In genomic region chr19:37594064-37594981, GRCh38 we compare ENCODE assay signal across 1 cellular context.
TF ChIP-seq lines count a peak whose summit lies in the region.

Gene ZNF540 (plus strand): TSS chr19:37594876. CDS start chr19:37598448, 3,572 bp downstream.
Gene ZNF571 (minus strand): TSS chr19:37594792. CDS start chr19:37586676, 8,116 bp downstream.

TF ChIP-seq in K562, 482 proteins besides CTCF, POLR2A, EP300 and RAD21 (continued from another document and continues in another):
- TF ChIP-seq THAP12 (CRISPR knock-in tag; IDR thresholded peaks at IDR 0.05) (no peak), RBFOX2 (IDR thresholded peaks at IDR 0.05; ENCODE audit: low read depth, low read length) (peak; percentile 71), USF2 (CRISPR knock-in tag; IDR thresholded peaks at IDR 0.05) (no peak), ZNF431 (CRISPR knock-in tag; IDR thresholded peaks at IDR 0.05) (no peak), RFX5 (IDR thresholded peaks at IDR 0.05; ENCODE audit: low read depth, low read length) (no peak), MAX (CRISPR knock-in tag; IDR thresholded peaks at IDR 0.05) (no peak), IRF9 (tag; IDR thresholded peaks at IDR 0.05) (peak; percentile 27; the same call in 1 of the 2 replicates), ZBTB12 (CRISPR knock-in tag; IDR thresholded peaks at IDR 0.05) (peak; percentile 65), BRD9 (IDR thresholded peaks at IDR 0.05; ENCODE audit: low read depth, partially characterized antibody) (no peak), POLR3A (IDR thresholded peaks at IDR 0.05; ENCODE audit: borderline replicate concordance, extremely low read depth, insufficient read depth, insufficient read length) (no peak), MEIS2 (IDR thresholded peaks at IDR 0.05; ENCODE audit: partially characterized antibody) (peak; percentile 45), SIX5 (IDR thresholded peaks at IDR 0.05; ENCODE audit: borderline replicate concordance in 1 of 2, insufficient read depth in 1 of 2, low read depth in 1 of 2, low read length in 2 of 2) (peak; percentile 76 to 80; a peak in 3 of 4 replicates), MBD2 (IDR thresholded peaks at IDR 0.05; ENCODE audit: borderline replicate concordance, low read depth) (peak; percentile 56; the same call in 1 of the 2 replicates), ZNF280A (IDR thresholded peaks at IDR 0.05; ENCODE audit: low read depth, partially characterized antibody) (no peak), HDAC1 (IDR thresholded peaks at IDR 0.05) (peak in 1 of 2 experiments; percentile 13; a peak in 1 of 4 replicates), GATAD2B (IDR thresholded peaks at IDR 0.05; ENCODE audit: borderline replicate concordance) (no peak), CUX1 (CRISPR knock-in tag; IDR thresholded peaks at IDR 0.05) (no peak), SMARCA4 (IDR thresholded peaks at IDR 0.05) (no peak), RNF2 (IDR thresholded peaks at IDR 0.05) (no peak), ATF7 (IDR thresholded peaks at IDR 0.05) (peak; percentile 77), TAL1 (IDR thresholded peaks at IDR 0.05) (no peak), CREB1 (IDR thresholded peaks at IDR 0.05) (peak; percentile 92), CREB1 (CRISPR knock-in tag; IDR thresholded peaks at IDR 0.05) (peak; percentile 78), HNRNPL (IDR thresholded peaks at IDR 0.05; ENCODE audit: low read depth, low read length) (no peak), FOS (IDR thresholded peaks at IDR 0.05; ENCODE audit: extremely low read depth, insufficient read length) (no peak), LARP7 (IDR thresholded peaks at IDR 0.05) (no peak), HDAC2 (IDR thresholded peaks at IDR 0.05) (no peak), CEBPB (tag; IDR thresholded peaks at IDR 0.05) (peak; percentile 97), NFRKB (IDR thresholded peaks at IDR 0.05; ENCODE audit: low read depth) (no peak), PHF8 (IDR thresholded peaks at IDR 0.05; ENCODE audit: borderline replicate concordance, low read length) (peak; percentile 59; the same call in 1 of the 2 replicates), ZFX (CRISPR knock-in tag; IDR thresholded peaks at IDR 0.05) (no peak), HCFC1 (IDR thresholded peaks at IDR 0.05; ENCODE audit: low read depth, low read length) (peak; percentile 94), ZFP1 (CRISPR knock-in tag; IDR thresholded peaks at IDR 0.05) (no peak), TFAP4 (CRISPR knock-in tag; IDR thresholded peaks at IDR 0.05; ENCODE audit: borderline replicate concordance) (peak; percentile 7; the same call in 1 of the 2 replicates), ZNF41 (CRISPR knock-in tag; conservative IDR thresholded peaks at IDR 0.05) (no peak), ZNF780A (CRISPR knock-in tag; IDR thresholded peaks at IDR 0.05) (no peak), FOXK1 (CRISPR knock-in tag; IDR thresholded peaks at IDR 0.05; ENCODE audit: borderline replicate concordance) (no peak), THRA (IDR thresholded peaks at IDR 0.05) (no peak), NCOA6 (IDR thresholded peaks at IDR 0.05) (peak; percentile 97), TOE1 (IDR thresholded peaks at IDR 0.05; ENCODE audit: borderline replicate concordance) (no peak), TOE1 (CRISPR knock-in tag; IDR thresholded peaks at IDR 0.05; ENCODE audit: borderline replicate concordance, low read depth) (no peak), RREB1 (CRISPR knock-in tag; IDR thresholded peaks at IDR 0.05) (no peak), DACH1 (IDR thresholded peaks at IDR 0.05; ENCODE audit: partially characterized antibody) (no peak), SMARCA5 (IDR thresholded peaks at IDR 0.05) (no peak)
